In the genomic region with DNA sequence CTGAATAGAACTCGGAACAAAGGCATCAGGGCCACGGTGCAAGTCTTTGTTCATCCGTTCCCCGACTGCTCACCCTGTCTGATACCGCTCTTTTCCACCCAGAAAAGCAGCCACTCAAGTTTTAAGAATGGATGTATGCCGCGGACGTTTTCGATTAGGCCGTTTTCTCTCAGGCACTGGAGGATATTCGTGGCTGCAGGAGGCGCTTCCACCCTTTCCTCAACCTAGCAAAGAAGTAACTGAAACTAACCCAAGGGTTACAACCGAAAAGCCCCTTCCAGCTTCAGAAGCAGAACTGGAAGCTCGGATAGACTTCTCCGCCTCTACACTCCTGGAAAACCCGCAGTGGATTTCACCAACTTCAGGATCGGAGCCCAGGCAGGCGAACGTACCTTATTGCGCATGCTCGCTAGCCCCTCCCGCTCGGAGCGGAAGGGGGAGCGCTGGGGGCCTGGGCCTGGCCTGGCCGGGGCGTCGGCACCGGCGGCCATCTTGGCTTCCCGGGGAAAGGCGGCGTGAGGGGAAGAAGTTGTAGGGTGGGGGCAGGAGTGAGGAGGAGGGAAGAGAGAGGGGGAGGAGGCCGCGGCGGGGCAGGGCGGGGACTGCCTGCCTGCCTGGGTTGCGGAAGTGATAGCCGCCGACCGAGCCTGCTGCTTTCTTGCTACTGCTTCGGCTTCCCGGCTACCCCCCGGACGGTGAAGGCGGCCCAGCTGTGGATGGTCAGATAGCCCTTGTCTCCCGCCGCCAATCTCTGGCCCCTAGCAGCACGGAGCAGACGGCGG, we compare ENCODE assay signal across 1 cellular context.
TF ChIP-seq lines count a peak whose summit lies in the region.

A gene (plus strand): TSS at position 619 of the 782 bp plus-strand sequence. CDS start 191 bp downstream, outside the sequence.

TF ChIP-seq in HepG2, 621 proteins besides CTCF, POLR2A, EP300 and RAD21 (continued from another document and continues in another):
- TF ChIP-seq, protein P1, sequence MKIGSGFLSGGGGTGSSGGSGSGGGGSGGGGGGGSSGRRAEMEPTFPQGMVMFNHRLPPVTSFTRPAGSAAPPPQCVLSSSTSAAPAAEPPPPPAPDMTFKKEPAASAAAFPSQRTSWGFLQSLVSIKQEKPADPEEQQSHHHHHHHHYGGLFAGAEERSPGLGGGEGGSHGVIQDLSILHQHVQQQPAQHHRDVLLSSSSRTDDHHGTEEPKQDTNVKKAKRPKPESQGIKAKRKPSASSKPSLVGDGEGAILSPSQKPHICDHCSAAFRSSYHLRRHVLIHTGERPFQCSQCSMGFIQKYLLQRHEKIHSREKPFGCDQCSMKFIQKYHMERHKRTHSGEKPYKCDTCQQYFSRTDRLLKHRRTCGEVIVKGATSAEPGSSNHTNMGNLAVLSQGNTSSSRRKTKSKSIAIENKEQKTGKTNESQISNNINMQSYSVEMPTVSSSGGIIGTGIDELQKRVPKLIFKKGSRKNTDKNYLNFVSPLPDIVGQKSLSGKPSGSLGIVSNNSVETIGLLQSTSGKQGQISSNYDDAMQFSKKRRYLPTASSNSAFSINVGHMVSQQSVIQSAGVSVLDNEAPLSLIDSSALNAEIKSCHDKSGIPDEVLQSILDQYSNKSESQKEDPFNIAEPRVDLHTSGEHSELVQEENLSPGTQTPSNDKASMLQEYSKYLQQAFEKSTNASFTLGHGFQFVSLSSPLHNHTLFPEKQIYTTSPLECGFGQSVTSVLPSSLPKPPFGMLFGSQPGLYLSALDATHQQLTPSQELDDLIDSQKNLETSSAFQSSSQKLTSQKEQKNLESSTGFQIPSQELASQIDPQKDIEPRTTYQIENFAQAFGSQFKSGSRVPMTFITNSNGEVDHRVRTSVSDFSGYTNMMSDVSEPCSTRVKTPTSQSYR (CRISPR knock-in tag; IDR thresholded peaks at IDR 0.05; ENCODE audit: borderline replicate concordance) = peak; percentile 67
- TF ChIP-seq, protein P2, sequence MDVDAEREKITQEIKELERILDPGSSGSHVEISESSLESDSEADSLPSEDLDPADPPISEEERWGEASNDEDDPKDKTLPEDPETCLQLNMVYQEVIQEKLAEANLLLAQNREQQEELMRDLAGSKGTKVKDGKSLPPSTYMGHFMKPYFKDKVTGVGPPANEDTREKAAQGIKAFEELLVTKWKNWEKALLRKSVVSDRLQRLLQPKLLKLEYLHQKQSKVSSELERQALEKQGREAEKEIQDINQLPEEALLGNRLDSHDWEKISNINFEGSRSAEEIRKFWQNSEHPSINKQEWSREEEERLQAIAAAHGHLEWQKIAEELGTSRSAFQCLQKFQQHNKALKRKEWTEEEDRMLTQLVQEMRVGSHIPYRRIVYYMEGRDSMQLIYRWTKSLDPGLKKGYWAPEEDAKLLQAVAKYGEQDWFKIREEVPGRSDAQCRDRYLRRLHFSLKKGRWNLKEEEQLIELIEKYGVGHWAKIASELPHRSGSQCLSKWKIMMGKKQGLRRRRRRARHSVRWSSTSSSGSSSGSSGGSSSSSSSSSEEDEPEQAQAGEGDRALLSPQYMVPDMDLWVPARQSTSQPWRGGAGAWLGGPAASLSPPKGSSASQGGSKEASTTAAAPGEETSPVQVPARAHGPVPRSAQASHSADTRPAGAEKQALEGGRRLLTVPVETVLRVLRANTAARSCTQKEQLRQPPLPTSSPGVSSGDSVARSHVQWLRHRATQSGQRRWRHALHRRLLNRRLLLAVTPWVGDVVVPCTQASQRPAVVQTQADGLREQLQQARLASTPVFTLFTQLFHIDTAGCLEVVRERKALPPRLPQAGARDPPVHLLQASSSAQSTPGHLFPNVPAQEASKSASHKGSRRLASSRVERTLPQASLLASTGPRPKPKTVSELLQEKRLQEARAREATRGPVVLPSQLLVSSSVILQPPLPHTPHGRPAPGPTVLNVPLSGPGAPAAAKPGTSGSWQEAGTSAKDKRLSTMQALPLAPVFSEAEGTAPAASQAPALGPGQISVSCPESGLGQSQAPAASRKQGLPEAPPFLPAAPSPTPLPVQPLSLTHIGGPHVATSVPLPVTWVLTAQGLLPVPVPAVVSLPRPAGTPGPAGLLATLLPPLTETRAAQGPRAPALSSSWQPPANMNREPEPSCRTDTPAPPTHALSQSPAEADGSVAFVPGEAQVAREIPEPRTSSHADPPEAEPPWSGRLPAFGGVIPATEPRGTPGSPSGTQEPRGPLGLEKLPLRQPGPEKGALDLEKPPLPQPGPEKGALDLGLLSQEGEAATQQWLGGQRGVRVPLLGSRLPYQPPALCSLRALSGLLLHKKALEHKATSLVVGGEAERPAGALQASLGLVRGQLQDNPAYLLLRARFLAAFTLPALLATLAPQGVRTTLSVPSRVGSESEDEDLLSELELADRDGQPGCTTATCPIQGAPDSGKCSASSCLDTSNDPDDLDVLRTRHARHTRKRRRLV (CRISPR knock-in tag; IDR thresholded peaks at IDR 0.05) = peak; percentile 83
- TF ChIP-seq ZBTB1 (CRISPR knock-in tag; IDR thresholded peaks at IDR 0.05; ENCODE audit: borderline replicate concordance) (no peak), ZNF567 (CRISPR knock-in tag; IDR thresholded peaks at IDR 0.05; ENCODE audit: borderline replicate concordance) (peak; percentile 45; the same call in 1 of the 2 replicates), EEA1 (CRISPR knock-in tag; IDR thresholded peaks at IDR 0.05; ENCODE audit: borderline replicate concordance) (no peak; the same call in 1 of the 2 replicates), ARNT2 (CRISPR knock-in tag; IDR thresholded peaks at IDR 0.05; ENCODE audit: low read depth) (peak; percentile 96), ZNF30 (CRISPR knock-in tag; IDR thresholded peaks at IDR 0.05) (peak; percentile 90; the same call in 1 of the 2 replicates), ZNF549 (CRISPR knock-in tag; IDR thresholded peaks at IDR 0.05) (no peak), ZIK1 (CRISPR knock-in tag; IDR thresholded peaks at IDR 0.05; ENCODE audit: borderline replicate concordance, low read depth) (peak; percentile 91), HNRNPH1 (optimal IDR thresholded peaks at IDR 0.05; ENCODE audit: low read depth, low read length) (no peak), ZNF143 (CRISPR knock-in tag; IDR thresholded peaks at IDR 0.05) (no peak; the same call in 1 of the 2 replicates), CREM (IDR thresholded peaks at IDR 0.05) (peak; percentile 76), CREM (CRISPR knock-in tag; IDR thresholded peaks at IDR 0.05) (no peak), ZNF629 (CRISPR knock-in tag; conservative IDR thresholded peaks at IDR 0.05) (no peak), HNF4A (CRISPR knock-in tag; IDR thresholded peaks at IDR 0.05) (peak; percentile 41; the same call in 1 of the 2 replicates), ZNF501 (CRISPR knock-in tag; IDR thresholded peaks at IDR 0.05) (peak; percentile 99), XRCC5 (optimal IDR thresholded peaks at IDR 0.05; ENCODE audit: low read length) (peak; percentile 100), ZNF317 (CRISPR knock-in tag; IDR thresholded peaks at IDR 0.05) (peak; percentile 94), SNAI1 (CRISPR knock-in tag; IDR thresholded peaks at IDR 0.05; ENCODE audit: borderline replicate concordance) (peak; percentile 88), FOXK2 (IDR thresholded peaks at IDR 0.05) (peak; percentile 4; the same call in 1 of the 2 replicates), ETV5 (CRISPR knock-in tag; IDR thresholded peaks at IDR 0.05; ENCODE audit: borderline replicate concordance) (peak; percentile 97), ARID2 (CRISPR knock-in tag; IDR thresholded peaks at IDR 0.05; ENCODE audit: borderline replicate concordance) (no peak), JUNB (CRISPR knock-in tag; IDR thresholded peaks at IDR 0.05; ENCODE audit: borderline replicate concordance) (peak; percentile 54; the same call in 1 of the 2 replicates), PPARG (CRISPR knock-in tag; conservative IDR thresholded peaks at IDR 0.05) (peak; percentile 89), SMAD3 (CRISPR knock-in tag; IDR thresholded peaks at IDR 0.05) (peak; percentile 94), HIVEP1 (CRISPR knock-in tag; IDR thresholded peaks at IDR 0.05) (peak; percentile 81; the same call in 1 of the 2 replicates), ZNF768 (CRISPR knock-in tag; IDR thresholded peaks at IDR 0.05) (peak; percentile 76; the same call in 1 of the 2 replicates), ATF1 (CRISPR knock-in tag; IDR thresholded peaks at IDR 0.05) (peak; percentile 67), IRX3 (CRISPR knock-in tag; IDR thresholded peaks at IDR 0.05; ENCODE audit: borderline replicate concordance, low read depth) (peak; percentile 83; the same call in 1 of the 2 replicates), MBNL3 (CRISPR knock-in tag; conservative IDR thresholded peaks at IDR 0.05) (no peak), MAFK (conservative IDR thresholded peaks at IDR 0.05 in 1 of 2, IDR thresholded peaks at IDR 0.05 in 1 of 2; ENCODE audit: low read length in 2 of 2) (no peak), BCL6 (CRISPR knock-in tag; IDR thresholded peaks at IDR 0.05) (peak; percentile 73), YEATS2 (CRISPR knock-in tag; IDR thresholded peaks at IDR 0.05; ENCODE audit: borderline replicate concordance) (peak; percentile 90; the same call in 1 of the 2 replicates), RFX5 (IDR thresholded peaks at IDR 0.05; ENCODE audit: low read depth, low read length) (no peak)
- TF ChIP-seq, protein P3, sequence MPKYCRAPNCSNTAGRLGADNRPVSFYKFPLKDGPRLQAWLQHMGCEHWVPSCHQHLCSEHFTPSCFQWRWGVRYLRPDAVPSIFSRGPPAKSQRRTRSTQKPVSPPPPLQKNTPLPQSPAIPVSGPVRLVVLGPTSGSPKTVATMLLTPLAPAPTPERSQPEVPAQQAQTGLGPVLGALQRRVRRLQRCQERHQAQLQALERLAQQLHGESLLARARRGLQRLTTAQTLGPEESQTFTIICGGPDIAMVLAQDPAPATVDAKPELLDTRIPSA (CRISPR knock-in tag; IDR thresholded peaks at IDR 0.05; ENCODE audit: borderline replicate concordance) = no peak; the same call in 1 of the 2 replicates
- TF ChIP-seq, protein P4, sequence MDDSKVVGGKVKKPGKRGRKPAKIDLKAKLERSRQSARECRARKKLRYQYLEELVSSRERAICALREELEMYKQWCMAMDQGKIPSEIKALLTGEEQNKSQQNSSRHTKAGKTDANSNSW (CRISPR knock-in tag; IDR thresholded peaks at IDR 0.05; ENCODE audit: borderline replicate concordance) = peak; percentile 63; the same call in 1 of the 2 replicates
- TF ChIP-seq, protein P5, sequence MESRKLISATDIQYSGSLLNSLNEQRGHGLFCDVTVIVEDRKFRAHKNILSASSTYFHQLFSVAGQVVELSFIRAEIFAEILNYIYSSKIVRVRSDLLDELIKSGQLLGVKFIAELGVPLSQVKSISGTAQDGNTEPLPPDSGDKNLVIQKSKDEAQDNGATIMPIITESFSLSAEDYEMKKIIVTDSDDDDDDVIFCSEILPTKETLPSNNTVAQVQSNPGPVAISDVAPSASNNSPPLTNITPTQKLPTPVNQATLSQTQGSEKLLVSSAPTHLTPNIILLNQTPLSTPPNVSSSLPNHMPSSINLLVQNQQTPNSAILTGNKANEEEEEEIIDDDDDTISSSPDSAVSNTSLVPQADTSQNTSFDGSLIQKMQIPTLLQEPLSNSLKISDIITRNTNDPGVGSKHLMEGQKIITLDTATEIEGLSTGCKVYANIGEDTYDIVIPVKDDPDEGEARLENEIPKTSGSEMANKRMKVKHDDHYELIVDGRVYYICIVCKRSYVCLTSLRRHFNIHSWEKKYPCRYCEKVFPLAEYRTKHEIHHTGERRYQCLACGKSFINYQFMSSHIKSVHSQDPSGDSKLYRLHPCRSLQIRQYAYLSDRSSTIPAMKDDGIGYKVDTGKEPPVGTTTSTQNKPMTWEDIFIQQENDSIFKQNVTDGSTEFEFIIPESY (CRISPR knock-in tag; IDR thresholded peaks at IDR 0.05) = 0 out of 2 replicates have a peak, but pooled peaks have one; percentile 36
- TF ChIP-seq, protein P6, sequence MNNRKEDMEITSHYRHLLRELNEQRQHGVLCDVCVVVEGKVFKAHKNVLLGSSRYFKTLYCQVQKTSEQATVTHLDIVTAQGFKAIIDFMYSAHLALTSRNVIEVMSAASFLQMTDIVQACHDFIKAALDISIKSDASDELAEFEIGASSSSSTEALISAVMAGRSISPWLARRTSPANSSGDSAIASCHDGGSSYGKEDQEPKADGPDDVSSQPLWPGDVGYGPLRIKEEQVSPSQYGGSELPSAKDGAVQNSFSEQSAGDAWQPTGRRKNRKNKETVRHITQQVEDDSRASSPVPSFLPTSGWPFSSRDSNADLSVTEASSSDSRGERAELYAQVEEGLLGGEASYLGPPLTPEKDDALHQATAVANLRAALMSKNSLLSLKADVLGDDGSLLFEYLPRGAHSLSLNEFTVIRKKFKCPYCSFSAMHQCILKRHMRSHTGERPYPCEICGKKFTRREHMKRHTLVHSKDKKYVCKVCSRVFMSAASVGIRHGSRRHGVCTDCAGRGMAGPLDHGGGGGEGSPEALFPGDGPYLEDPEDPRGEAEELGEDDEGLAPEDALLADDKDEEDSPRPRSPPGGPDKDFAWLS (CRISPR knock-in tag; IDR thresholded peaks at IDR 0.05; ENCODE audit: borderline replicate concordance) = peak; percentile 10; the same call in 1 of the 2 replicates
- TF ChIP-seq, protein P7, sequence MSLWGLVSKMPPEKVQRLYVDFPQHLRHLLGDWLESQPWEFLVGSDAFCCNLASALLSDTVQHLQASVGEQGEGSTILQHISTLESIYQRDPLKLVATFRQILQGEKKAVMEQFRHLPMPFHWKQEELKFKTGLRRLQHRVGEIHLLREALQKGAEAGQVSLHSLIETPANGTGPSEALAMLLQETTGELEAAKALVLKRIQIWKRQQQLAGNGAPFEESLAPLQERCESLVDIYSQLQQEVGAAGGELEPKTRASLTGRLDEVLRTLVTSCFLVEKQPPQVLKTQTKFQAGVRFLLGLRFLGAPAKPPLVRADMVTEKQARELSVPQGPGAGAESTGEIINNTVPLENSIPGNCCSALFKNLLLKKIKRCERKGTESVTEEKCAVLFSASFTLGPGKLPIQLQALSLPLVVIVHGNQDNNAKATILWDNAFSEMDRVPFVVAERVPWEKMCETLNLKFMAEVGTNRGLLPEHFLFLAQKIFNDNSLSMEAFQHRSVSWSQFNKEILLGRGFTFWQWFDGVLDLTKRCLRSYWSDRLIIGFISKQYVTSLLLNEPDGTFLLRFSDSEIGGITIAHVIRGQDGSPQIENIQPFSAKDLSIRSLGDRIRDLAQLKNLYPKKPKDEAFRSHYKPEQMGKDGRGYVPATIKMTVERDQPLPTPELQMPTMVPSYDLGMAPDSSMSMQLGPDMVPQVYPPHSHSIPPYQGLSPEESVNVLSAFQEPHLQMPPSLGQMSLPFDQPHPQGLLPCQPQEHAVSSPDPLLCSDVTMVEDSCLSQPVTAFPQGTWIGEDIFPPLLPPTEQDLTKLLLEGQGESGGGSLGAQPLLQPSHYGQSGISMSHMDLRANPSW (CRISPR knock-in tag; IDR thresholded peaks at IDR 0.05; ENCODE audit: borderline replicate concordance) = peak; percentile 76; the same call in 1 of the 2 replicates
- TF ChIP-seq, protein P8, sequence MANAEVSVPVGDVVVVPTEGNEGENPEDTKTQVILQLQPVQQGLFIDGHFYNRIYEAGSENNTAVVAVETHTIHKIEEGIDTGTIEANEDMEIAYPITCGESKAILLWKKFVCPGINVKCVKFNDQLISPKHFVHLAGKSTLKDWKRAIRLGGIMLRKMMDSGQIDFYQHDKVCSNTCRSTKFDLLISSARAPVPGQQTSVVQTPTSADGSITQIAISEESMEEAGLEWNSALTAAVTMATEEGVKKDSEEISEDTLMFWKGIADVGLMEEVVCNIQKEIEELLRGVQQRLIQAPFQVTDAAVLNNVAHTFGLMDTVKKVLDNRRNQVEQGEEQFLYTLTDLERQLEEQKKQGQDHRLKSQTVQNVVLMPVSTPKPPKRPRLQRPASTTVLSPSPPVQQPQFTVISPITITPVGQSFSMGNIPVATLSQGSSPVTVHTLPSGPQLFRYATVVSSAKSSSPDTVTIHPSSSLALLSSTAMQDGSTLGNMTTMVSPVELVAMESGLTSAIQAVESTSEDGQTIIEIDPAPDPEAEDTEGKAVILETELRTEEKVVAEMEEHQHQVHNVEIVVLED (CRISPR knock-in tag; IDR thresholded peaks at IDR 0.05; ENCODE audit: borderline replicate concordance) = peak; percentile 76
